In the genomic region with DNA sequence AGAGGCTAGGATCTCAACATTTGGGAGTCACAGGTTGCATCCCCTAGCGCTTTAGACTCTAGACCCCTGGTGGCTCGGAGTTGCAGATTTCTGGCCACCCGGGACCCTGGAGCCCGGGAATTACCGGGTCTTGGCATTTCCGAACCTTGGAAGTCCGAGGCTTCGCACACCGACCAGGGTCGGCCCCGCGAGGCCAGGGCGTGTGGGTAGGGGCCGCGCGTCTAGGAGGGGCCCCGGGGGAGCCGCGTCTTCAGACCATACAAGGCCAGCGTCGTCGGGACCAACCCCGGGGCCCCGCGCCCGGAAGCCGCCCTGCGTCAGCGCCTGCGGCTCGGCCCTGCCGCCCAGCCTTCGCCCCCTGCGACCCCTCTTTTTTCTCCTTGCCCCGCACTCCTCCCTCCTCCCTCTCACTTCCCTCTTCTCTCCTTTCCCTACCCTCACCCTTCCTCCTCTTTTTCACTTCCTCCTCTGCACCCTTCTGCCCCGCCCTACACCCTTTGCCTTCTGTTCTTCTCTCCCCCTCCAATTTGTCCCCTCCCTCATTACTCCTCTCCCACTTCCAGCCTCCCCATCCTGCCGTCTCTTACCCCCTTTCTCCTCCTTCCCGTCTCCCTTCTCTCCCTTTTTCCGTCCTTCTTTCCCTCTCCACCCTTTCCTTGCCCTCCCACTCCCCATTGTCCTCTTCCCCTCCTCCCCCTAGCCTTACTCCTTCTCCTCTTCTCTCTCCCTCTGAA, we compare ENCODE assay signal across 8 cellular contexts. TPM values are rescaled to one million over a fixed set of nuclear protein-coding genes. Genes with fewer than 3 reads are reported as not detected.
A peak's percentile ranks its signal among the peaks of the same experiment; 100 is the strongest.
DNase-seq lines count a peak whose midpoint lies in the region; ATAC-seq lines count a peak whose summit lies in the region.

No MANE protein-coding gene starts in this region.

- H3K36me3 ChIP-seq in mucosa of stomach (ENCODE audit: control insufficient read depth, insufficient read depth, low read length), result peaks cover 14% of the 10 kb centered on the region

- H3K4me1 Mint-ChIP-seq in activated CD8-positive, alpha-beta memory T cell treated with anti-CD3 and anti-CD28 coated beads, Interleukin-2, amount 10 ng/mL, durations not matched to agents 7 days and 5 days, result peaks cover 50% of the 10 kb centered on the region

- H3K4me3 ChIP-seq in mucosa of stomach (ENCODE audit: low read length), result peak overlapping the region; percentile 44

- no peaks in the 10 kb centered on the region for H3K9me3 Mint-ChIP-seq in activated CD8-positive, alpha-beta memory T cell treated with anti-CD3 and anti-CD28 coated beads, Interleukin-2, amount 10 ng/mL, durations not matched to agents 7 days and 5 days (ENCODE audit: low read depth)

- peak overlapping the region; percentile 84 for H3K4me3 Mint-ChIP-seq in activated CD8-positive, alpha-beta memory T cell treated with anti-CD3 and anti-CD28 coated beads, Interleukin-2, amount 10 ng/mL, durations not matched to agents 7 days and 5 days

- peak; percentile 20 for ATAC-seq in activated CD8-positive, alpha-beta memory T cell treated with anti-CD3 and anti-CD28 coated beads, Interleukin-2, amount 10 ng/mL, durations not matched to agents 7 days and 5 days
- ATAC-seq in HG03469 (IDR thresholded peaks at IDR 0.05; ENCODE audit: unreplicated experiment), result no peak

- DNase-seq in NCI-H82 (lab: John Stamatoyannopoulos, UW) (peak; percentile 73), NCI-H82 treated with DMSO at 0.1 percent for 48 hours (lab: John Stamatoyannopoulos, UW; ENCODE audit: unreplicated experiment) (no peak), NCI-H69 (lab: John Stamatoyannopoulos, UW) (peak; percentile 85), epithelial cell of prostate (ENCODE audit: low read depth, low spot score) (no peak)
- peak; percentile 82 for DNase-seq in activated CD8-positive, alpha-beta memory T cell treated with anti-CD3 and anti-CD28 coated beads, Interleukin-2, amount 10 ng/mL, durations not matched to agents 7 days and 5 days

- H3K36me3 Mint-ChIP-seq in activated CD8-positive, alpha-beta memory T cell treated with anti-CD3 and anti-CD28 coated beads, Interleukin-2, amount 10 ng/mL, durations not matched to agents 7 days and 5 days, result peaks cover 31% of the 10 kb centered on the region

- H3K27me3 ChIP-seq in mucosa of stomach (ENCODE audit: control insufficient read depth, insufficient read depth, low read length), result peaks cover 8% of the 10 kb centered on the region

- H3K27ac Mint-ChIP-seq in activated CD8-positive, alpha-beta memory T cell treated with anti-CD3 and anti-CD28 coated beads, Interleukin-2, amount 10 ng/mL, durations not matched to agents 7 days and 5 days, result peak overlapping the region; percentile 87

- peak overlapping the region; percentile 99 for H3K9ac ChIP-seq in mucosa of stomach (ENCODE audit: low read length)

- H3K27ac ChIP-seq in epithelial cell of prostate, result peak overlapping the region; percentile 100
- H3K27ac ChIP-seq in temporal lobe (ENCODE audit: low read depth, low read length), result peak overlapping the region; percentile 74

- CTCF ChIA-PET in activated CD8-positive, alpha-beta memory T cell treated with anti-CD3 and anti-CD28 coated beads, Interleukin-2, amount 10 ng/mL, durations not matched to agents 7 days and 5 days (lab: Charles Lee), result interaction anchor here (1.0 to 4.5 kb wide), 3 partner anchors 12 to 82 kb away, joined by 3 to 76 read pairs (median 13); a partner anchor contains a TSS

- H3K9me3 ChIP-seq in mucosa of stomach (ENCODE audit: control insufficient read depth, low read length), result no peaks in the 10 kb centered on the region

- no peaks in the 10 kb centered on the region for H3K27me3 Mint-ChIP-seq in activated CD8-positive, alpha-beta memory T cell treated with anti-CD3 and anti-CD28 coated beads, Interleukin-2, amount 10 ng/mL, durations not matched to agents 7 days and 5 days

- H3K4me1 ChIP-seq in mucosa of stomach (ENCODE audit: control insufficient read depth, insufficient read depth, low read length), result peaks cover 39% of the 10 kb centered on the region

RNA-seq across cellular contexts. Expression of a gene that starts 2.4 kb away (rescaled TPM):
- total RNA-seq in activated CD8-positive, alpha-beta memory T cell treated with anti-CD3 and anti-CD28 coated beads, Interleukin-2, amount 10 ng/mL, durations not matched to agents 7 days and 5 days, result 10 to 100 TPM; 57.9 to 73.9 TPM
- total RNA-seq in temporal lobe, result 20.2 TPM

RNA-seq across cellular contexts. Expression of a gene that starts 3.4 kb away (rescaled TPM):
- total RNA-seq in activated CD8-positive, alpha-beta memory T cell treated with anti-CD3 and anti-CD28 coated beads, Interleukin-2, amount 10 ng/mL, durations not matched to agents 7 days and 5 days, result 100 to 1,000 TPM in 1 of 2 experiments, 10 to 100 TPM in 1; 45.1 to 107 TPM
- 2.0 TPM for total RNA-seq in temporal lobe

RNA-seq across cellular contexts. Expression of a gene that starts 18.9 kb away (rescaled TPM):
- total RNA-seq in activated CD8-positive, alpha-beta memory T cell treated with anti-CD3 and anti-CD28 coated beads, Interleukin-2, amount 10 ng/mL, durations not matched to agents 7 days and 5 days, result 10 to 100 TPM; 31.0 to 31.2 TPM
- total RNA-seq in temporal lobe, result 16.2 TPM

RNA-seq across cellular contexts. Expression of a gene that starts 19.1 kb away (rescaled TPM):
- total RNA-seq in activated CD8-positive, alpha-beta memory T cell treated with anti-CD3 and anti-CD28 coated beads, Interleukin-2, amount 10 ng/mL, durations not matched to agents 7 days and 5 days, result 10 to 100 TPM; 48.9 to 53.8 TPM
- total RNA-seq in temporal lobe, result 21.6 TPM

RNA-seq across cellular contexts. Expression of a gene that starts 25.7 kb away (rescaled TPM):
- 1,000 to 10,000 TPM; 1,815 to 2,117 TPM for total RNA-seq in activated CD8-positive, alpha-beta memory T cell treated with anti-CD3 and anti-CD28 coated beads, Interleukin-2, amount 10 ng/mL, durations not matched to agents 7 days and 5 days
- 57.5 TPM for total RNA-seq in temporal lobe

Comparison
In these comparisons a context has a peak if more than half of its experiments do, and no peak if none do; other contexts are left out.
1. DNase-seq: peak in NCI-H82 (single experiment), NCI-H69 (single experiment) and activated CD8-positive, alpha-beta memory T cell treated with anti-CD3 and anti-CD28 coated beads, Interleukin-2, amount 10 ng/mL, durations not matched to agents 7 days and 5 days (single experiment); none in NCI-H82 treated with DMSO at 0.1 percent for 48 hours (single experiment) and epithelial cell of prostate (single experiment).
2. RNA of a gene that starts 3.4 kb away (total RNA-seq): 45.1 to 107 TPM in activated CD8-positive, alpha-beta memory T cell treated with anti-CD3 and anti-CD28 coated beads, Interleukin-2, amount 10 ng/mL, durations not matched to agents 7 days and 5 days; 2.0 TPM in temporal lobe (single experiment); every median in the first group is over 10 times any median in the second.